Comparison of ENCODE assay signal across 13 cellular contexts in genomic region chr1:205709059-205709398, GRCh38. TPM values are rescaled to one million over a fixed set of nuclear protein-coding genes. Genes with fewer than 3 reads are reported as not detected.
DNase-seq lines count a peak whose midpoint lies in the region; ATAC-seq, FAIRE-seq and TF ChIP-seq lines count a peak whose summit lies in the region.
"Had no signal": no experiment of that assay in that cellular context is flagged by ENCODE, and none has a peak within 500 bp of the region (broad histone marks: within the 10 kb centered on the region; RNA-seq: fewer than 3 reads in every experiment).

No MANE protein-coding gene starts in this region.

- ATAC-seq in left cardiac atrium, result peak; percentile 20 to 61
- ATAC-seq: activated T-cell treated with anti-CD3 and anti-CD28 coated beads, Interleukin-2, amount 50 U/mL, for 4 hours; body of pancreas had no signal

- no peak for TF ChIP-seq CTCF in astrocyte of the cerebellum (IDR thresholded peaks at IDR 0.05; ENCODE audit: low read depth, low read length, missing control alignments)

- FAIRE-seq in HTR-8/SVneo (lab: Jason Lieb, UNC), result no peak

- DNase-seq in GM03348 (ENCODE audit: low spot score), result peak; percentile 66
- DNase-seq in astrocyte of the cerebellum (ENCODE audit: low read depth), result peak; percentile 52
- no peak for DNase-seq in left cardiac atrium
- peak; percentile 27 for DNase-seq in pulmonary artery endothelial cell (ENCODE audit: low read depth, low spot score)
- DNase-seq in substantia nigra (lab: John Stamatoyannopoulos, UW), result no peak
- no peak for DNase-seq in HTR-8/SVneo (ENCODE audit: insufficient read length, low spot score)
- no peak for DNase-seq in COLO668 (lab: John Stamatoyannopoulos, UW; ENCODE audit: unreplicated experiment)
- DNase-seq: activated CD4-positive, CD25-positive, alpha-beta regulatory T cell; activated T-cell treated with anti-CD3 and anti-CD28 coated beads, Interleukin-2, amount 50 U/mL, for 4 hours; body of pancreas; KBM-7; NCI-H1694 treated with DMSO at 0.1 percent for 48 hours; testis had no signal

- H3K27ac ChIP-seq in substantia nigra (ENCODE audit: low read depth, low read length, poor library complexity, severe bottlenecking), result no peak overlapping the region
- H3K27ac ChIP-seq: body of pancreas, testis had no signal

- intact Hi-C loops in left cardiac atrium (cut with DNase I), result no loop called here

- in situ Hi-C loops in astrocyte of the cerebellum (cut with HindIII; ENCODE audit: low sequenced_read_pairs), result no loop called here

- H3K4me3 ChIP-seq in astrocyte of the cerebellum (ENCODE audit: low read depth, low read length), result no peak overlapping the region
- H3K4me3 ChIP-seq: body of pancreas, testis had no signal

RNA-seq across cellular contexts. Expression of gene SLC45A3, which starts 28.7 kb away (rescaled TPM):
- 1 to 10 TPM; 1.3 to 3.3 TPM for total RNA-seq in left cardiac atrium
- total RNA-seq in pulmonary artery endothelial cell, result 8.3 and 9.8 TPM in 2 replicates

RNA-seq across cellular contexts. Expression of gene NUCKS1, which starts 41.0 kb away (rescaled TPM):
- total RNA-seq in left cardiac atrium (100 to 1,000 TPM; 162 to 221 TPM), pulmonary artery endothelial cell (162 and 182 TPM in 2 replicates)

Comparison
In these comparisons a context has a peak if more than half of its experiments do, and no peak if none do; other contexts are left out.
1. DNase-seq: peak in GM03348 (single experiment), astrocyte of the cerebellum (single experiment) and pulmonary artery endothelial cell (single experiment); none in left cardiac atrium (single experiment), substantia nigra (0 of 49), HTR-8/SVneo (single experiment) and COLO668 (single experiment).